Comparison of ENCODE assay signal across 24 cellular contexts in genomic region chr3:195526492-195526891, GRCh38. TPM values are rescaled to one million over a fixed set of nuclear protein-coding genes. Genes with fewer than 3 reads are reported as not detected.
"Had no signal": no experiment of that assay in that cellular context is flagged by ENCODE, and none has a peak within 500 bp of the region (broad histone marks: within the 10 kb centered on the region; RNA-seq: fewer than 3 reads in every experiment).

No MANE protein-coding gene starts in this region.

- H3K9me3 Mint-ChIP-seq: activated T-cell treated with anti-CD3 and anti-CD28 coated beads, Interleukin-2, amount 50 U/mL, for 72 hours; central memory CD8-positive, alpha-beta T cell; dendritic cell treated with granulocyte-macrophage colony-stimulating factor and Interleukin-4, amounts not matched to agents 40 ng/mL and 50 ng/mL, for 4 days; endodermal cell; mesothelial cell of epicardium; natural killer cell; neural progenitor cell; stimulated activated effector memory CD8-positive, alpha-beta T cell treated with anti-CD3 and anti-CD28 coated beads, Interleukin-12 subunit alpha, Interleukin-12 subunit beta, amount 100 ng/mL, for 72 hours had no signal

- H3K36me3 ChIP-seq: breast epithelium, neural progenitor cell had no signal

- H3K4me3 ChIP-seq: breast epithelium, esophagus squamous epithelium, heart right ventricle, neural progenitor cell, psoas muscle, sigmoid colon, tibial nerve had no signal

- H3K27me3 ChIP-seq: breast epithelium, esophagus squamous epithelium, heart right ventricle, neural progenitor cell, sigmoid colon, tibial nerve had no signal

- H3K9me3 ChIP-seq: breast epithelium, esophagus squamous epithelium, heart right ventricle, psoas muscle, sigmoid colon, tibial nerve had no signal

- H3K4me1 Mint-ChIP-seq: endodermal cell, mesothelial cell of epicardium, neural progenitor cell had no signal

- ATAC-seq: activated CD4-positive, alpha-beta T cell treated with anti-CD3 and anti-CD28 coated beads for 36 hours; activated T-cell treated with anti-CD3 and anti-CD28 coated beads, Interleukin-2, amount 50 U/mL, for 72 hours; heart right ventricle; natural killer cell; psoas muscle; stimulated activated effector memory CD8-positive, alpha-beta T cell treated with anti-CD3 and anti-CD28 coated beads, Interleukin-12 subunit alpha, Interleukin-12 subunit beta, amount 100 ng/mL, for 72 hours had no signal

- H3K4me3 Mint-ChIP-seq: activated CD4-positive, alpha-beta T cell treated with anti-CD3 and anti-CD28 coated beads for 36 hours; activated T-cell treated with anti-CD3 and anti-CD28 coated beads, Interleukin-2, amount 50 U/mL, for 72 hours; central memory CD8-positive, alpha-beta T cell; dendritic cell treated with granulocyte-macrophage colony-stimulating factor and Interleukin-4, amounts not matched to agents 40 ng/mL and 50 ng/mL, for 4 days; endodermal cell; mesothelial cell of epicardium; natural killer cell; neural progenitor cell; stimulated activated effector memory CD8-positive, alpha-beta T cell treated with anti-CD3 and anti-CD28 coated beads, Interleukin-12 subunit alpha, Interleukin-12 subunit beta, amount 100 ng/mL, for 72 hours had no signal

- H3K27ac ChIP-seq: breast epithelium, esophagus squamous epithelium, heart right ventricle, neural progenitor cell, parathyroid adenoma, psoas muscle, sigmoid colon, tibial nerve had no signal

- H3K4me1 ChIP-seq: breast epithelium, neural progenitor cell, parathyroid adenoma had no signal

- H3K27me3 Mint-ChIP-seq: activated CD4-positive, alpha-beta T cell treated with anti-CD3 and anti-CD28 coated beads for 36 hours; central memory CD8-positive, alpha-beta T cell; dendritic cell treated with granulocyte-macrophage colony-stimulating factor and Interleukin-4, amounts not matched to agents 40 ng/mL and 50 ng/mL, for 4 days had no signal

- DNase-seq: activated CD4-positive, alpha-beta T cell treated with anti-CD3 and anti-CD28 coated beads for 36 hours; activated CD4-positive, CD25-positive, alpha-beta regulatory T cell; activated effector memory CD4-positive, alpha-beta T cell treated with Interleukin-2 at 50 U/mL for 16 hours; activated naive CD4-positive, alpha-beta T cell treated with Interleukin-2 at 50 U/mL for 16 hours; activated T-cell treated with anti-CD3 and anti-CD28 coated beads, Interleukin-2, amount 50 U/mL, for 72 hours; endodermal cell; esophagus squamous epithelium; foreskin melanocyte; heart right ventricle; natural killer cell; occipital lobe; psoas muscle; sigmoid colon; small intestine; stimulated activated CD4-positive, alpha-beta T cell treated with anti-CD3 and anti-CD28 coated beads, Interleukin-4, amount 100 ng/mL, for 24 hours had no signal

- H3K36me3 Mint-ChIP-seq: natural killer cell had no signal

- H2AFZ ChIP-seq: neural progenitor cell, parathyroid adenoma had no signal

- H3K4me2 ChIP-seq: neural progenitor cell had no signal

- H3K27ac Mint-ChIP-seq: activated T-cell treated with anti-CD3 and anti-CD28 coated beads, Interleukin-2, amount 50 U/mL, for 72 hours; dendritic cell treated with granulocyte-macrophage colony-stimulating factor and Interleukin-4, amounts not matched to agents 40 ng/mL and 50 ng/mL, for 4 days; endodermal cell; mesothelial cell of epicardium; natural killer cell; neural progenitor cell; stimulated activated effector memory CD8-positive, alpha-beta T cell treated with anti-CD3 and anti-CD28 coated beads, Interleukin-12 subunit alpha, Interleukin-12 subunit beta, amount 100 ng/mL, for 72 hours had no signal

RNA-seq across cellular contexts. Expression of gene APOD, which starts 57.2 kb away (rescaled TPM):
- total RNA-seq: activated CD4-positive, alpha-beta T cell treated with anti-CD3 and anti-CD28 coated beads for 36 hours; endodermal cell; kidney epithelial cell; natural killer cell had no signal
